8 cellular contexts compared by ENCODE assay signal in the genomic region with DNA sequence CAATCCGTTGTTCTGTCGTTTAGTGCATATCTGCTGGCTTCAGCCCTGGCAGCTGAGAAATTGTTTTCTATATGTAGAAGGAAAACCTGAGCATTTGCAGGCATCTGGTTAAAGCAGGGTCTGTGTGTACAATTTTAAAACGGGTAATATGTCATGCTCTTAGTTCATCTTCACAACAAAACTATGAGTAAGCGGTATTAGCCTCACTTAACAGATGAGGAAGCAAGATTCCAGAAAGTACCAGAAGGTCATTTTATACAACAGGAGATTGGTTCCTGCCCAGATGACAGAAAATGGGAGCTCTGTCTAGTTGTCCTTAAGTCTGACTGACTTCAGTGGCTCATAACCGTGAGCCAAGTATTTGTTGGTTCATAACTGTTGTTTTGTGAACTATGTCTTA. TPM values are rescaled to one million over a fixed set of nuclear protein-coding genes. Genes with fewer than 3 reads are reported as not detected.
DNase-seq lines count a peak whose midpoint lies in the region; ATAC-seq, FAIRE-seq and TF ChIP-seq lines count a peak whose summit lies in the region.

No MANE protein-coding gene starts in this region.

- peak overlapping the region; percentile 97 for H3K9ac ChIP-seq in keratinocyte (ENCODE audit: control insufficient read depth, extremely low read depth, insufficient read depth, low read length)

- no peaks in the 10 kb centered on the region for H4K20me1 ChIP-seq in keratinocyte (ENCODE audit: control insufficient read depth, extremely low read depth, insufficient read depth, low read length)

- peaks cover 31% of the 10 kb centered on the region for H3K4me1 Mint-ChIP-seq in activated T-cell treated with anti-CD3 and anti-CD28 coated beads, Interleukin-2, amount 50 U/mL, for 4 hours (ENCODE audit: low read depth)
- H3K4me1 Mint-ChIP-seq in activated naive CD8-positive, alpha-beta T cell treated with anti-CD3 and anti-CD28 coated beads for 36 hours = peaks cover 25% of the 10 kb centered on the region

- FAIRE-seq in keratinocyte (lab: Jason Lieb, UNC) = no peak

- peaks cover 3% of the 10 kb centered on the region for H3K9me1 ChIP-seq in keratinocyte (ENCODE audit: control insufficient read depth, extremely low read depth, insufficient read depth, low read length)

- H3K4me1 ChIP-seq in keratinocyte (ENCODE audit: control insufficient read depth, extremely low read depth, insufficient read depth, low read length) = peaks cover 17% of the 10 kb centered on the region
- peaks cover 16 to 27% of the 10 kb centered on the region in 2 donors for H3K4me1 ChIP-seq in thoracic aorta (ENCODE audit: control insufficient read depth in 1 of 2, low read depth in 2 of 2)

- peaks cover 55% of the 10 kb centered on the region for H3K79me2 ChIP-seq in keratinocyte (ENCODE audit: control insufficient read depth, insufficient read depth, low read length)

- H2AFZ ChIP-seq in keratinocyte (ENCODE audit: control insufficient read depth, low read length) = no peak overlapping the region

- H3K4me3 ChIP-seq in keratinocyte (ENCODE audit: control insufficient read depth in 2 of 3, extremely low read depth in 1 of 3, insufficient read depth in 2 of 3, low read depth in 1 of 3, low read length in 3 of 3) (peak overlapping the region; percentile 84 to 97 (median 94)), thoracic aorta (peak overlapping the region; percentile 95)

- dilution Hi-C loops in keratinocyte (cut with MboI; ENCODE audit: extremely low pct_ligation_motif_present, low sequenced_read_pairs) = no loop called here

- H3K36me3 ChIP-seq in keratinocyte (ENCODE audit: control insufficient read depth in 2 of 2, extremely low read depth in 1 of 2, insufficient read depth in 2 of 2, low read length in 2 of 2) = peaks cover 34 to 49% of the 10 kb centered on the region in 2 experiments
- H3K36me3 ChIP-seq in thoracic aorta = peaks cover 12% of the 10 kb centered on the region

- H3K9me3 Mint-ChIP-seq in activated T-cell treated with anti-CD3 and anti-CD28 coated beads, Interleukin-2, amount 50 U/mL, for 4 hours = no peaks in the 10 kb centered on the region
- no peaks in the 10 kb centered on the region for H3K9me3 Mint-ChIP-seq in activated naive CD8-positive, alpha-beta T cell treated with anti-CD3 and anti-CD28 coated beads for 36 hours

- no peak for DNase-seq in activated T-cell treated with anti-CD3 and anti-CD28 coated beads, Interleukin-2, amount 50 U/mL, for 4 hours
- DNase-seq in activated T-cell treated with anti-CD3 and anti-CD28 coated beads, Interleukin-2, amount 50 U/mL, for 1 hour = no peak
- no peak for DNase-seq in activated naive CD8-positive, alpha-beta T cell treated with anti-CD3 and anti-CD28 coated beads for 36 hours
- DNase-seq in keratinocyte (ENCODE audit: low read depth, low spot score) (no peak), thoracic aorta (ENCODE audit: low spot score) (no peak), mucosa of gallbladder (ENCODE audit: low spot score) (no peak), HUDEP-2 (lab: John Stamatoyannopoulos, UW; ENCODE audit: unreplicated experiment in 76 of 76) (no peak)
- DNase-seq in activated CD8-positive, alpha-beta memory T cell treated with anti-CD3 and anti-CD28 coated beads, Interleukin-2, amount 50 U/mL, for 4 hours = no peak

- peak overlapping the region; percentile 95 for H3K27ac ChIP-seq in keratinocyte (ENCODE audit: control insufficient read depth, insufficient read depth, low read length)
- peak overlapping the region; percentile 83 to 91 for H3K27ac ChIP-seq in thoracic aorta

- peak overlapping the region; percentile 96 for H3K4me2 ChIP-seq in keratinocyte (ENCODE audit: control insufficient read depth, extremely low read depth, insufficient read depth, low read depth, low read length)

- peak overlapping the region; percentile 94 for H3K27ac Mint-ChIP-seq in activated naive CD8-positive, alpha-beta T cell treated with anti-CD3 and anti-CD28 coated beads for 36 hours

- H3K36me3 Mint-ChIP-seq in activated T-cell treated with anti-CD3 and anti-CD28 coated beads, Interleukin-2, amount 50 U/mL, for 4 hours (ENCODE audit: insufficient read depth) = peaks cover 20% of the 10 kb centered on the region
- H3K36me3 Mint-ChIP-seq in activated naive CD8-positive, alpha-beta T cell treated with anti-CD3 and anti-CD28 coated beads for 36 hours = peaks cover 30% of the 10 kb centered on the region

- H3K27me3 Mint-ChIP-seq in activated T-cell treated with anti-CD3 and anti-CD28 coated beads, Interleukin-2, amount 50 U/mL, for 4 hours (ENCODE audit: low read depth) = no peaks in the 10 kb centered on the region
- H3K27me3 Mint-ChIP-seq in activated naive CD8-positive, alpha-beta T cell treated with anti-CD3 and anti-CD28 coated beads for 36 hours = no peaks in the 10 kb centered on the region

- H3K27me3 ChIP-seq in keratinocyte (ENCODE audit: control insufficient read depth, extremely low read depth, insufficient read depth, low read length) = no peaks in the 10 kb centered on the region
- no peaks in the 10 kb centered on the region for H3K27me3 ChIP-seq in thoracic aorta (replicated peaks; ENCODE audit: insufficient read depth)

- no peaks in the 10 kb centered on the region for H3K9me3 ChIP-seq in keratinocyte (ENCODE audit: control insufficient read depth, low read depth, low read length)
- H3K9me3 ChIP-seq in thoracic aorta = no peaks in the 10 kb centered on the region

- H3K4me3 Mint-ChIP-seq in activated T-cell treated with anti-CD3 and anti-CD28 coated beads, Interleukin-2, amount 50 U/mL, for 4 hours = peak overlapping the region; percentile 86
- H3K4me3 Mint-ChIP-seq in activated naive CD8-positive, alpha-beta T cell treated with anti-CD3 and anti-CD28 coated beads for 36 hours = peak overlapping the region; percentile 92

- ATAC-seq in activated T-cell treated with anti-CD3 and anti-CD28 coated beads, Interleukin-2, amount 50 U/mL, for 4 hours = no peak
- no peak for ATAC-seq in thoracic aorta (ENCODE audit: insufficient number of reproducible peaks, low FRiP score, low read depth)

- TF ChIP-seq CTCF in keratinocyte (optimal IDR thresholded peaks at IDR 0.05 in 1 of 3, IDR thresholded peaks at IDR 0.05 in 1 of 3, conservative IDR thresholded peaks at IDR 0.05 in 1 of 3; ENCODE audit: extremely low read depth in 1 of 3, insufficient read depth in 2 of 3, low read length in 3 of 3) (no peak), thoracic aorta (IDR thresholded peaks at IDR 0.05) (no peak)

RNA-seq across cellular contexts. Expression of a gene that starts 1.1 kb away (rescaled TPM):
- 10 to 100 TPM; 45.4 to 48.5 (median 48.1) TPM for total RNA-seq in activated T-cell treated with anti-CD3 and anti-CD28 coated beads, Interleukin-2, amount 50 U/mL, for 4 hours
- total RNA-seq in activated naive CD8-positive, alpha-beta T cell treated with anti-CD3 and anti-CD28 coated beads for 36 hours = 10 to 100 TPM; 40.3 to 44.3 TPM
- polyA plus RNA-seq in keratinocyte = 32.9 to 39.7 TPM (median 34.1 TPM) in 3 replicates
- polyA plus RNA-seq in keratinocyte (2011; ENCODE audit: low read depth) = 7.2 TPM
- polyA plus RNA-seq in keratinocyte (2011; cell fraction: cytosol; rRNA removed) = 33.6 and 43.6 TPM in 2 replicates
- polyA plus RNA-seq in keratinocyte (2011; cell fraction: nucleus; rRNA removed) = 31.7 and 35.2 TPM in 2 replicates
- 23.8 and 32.7 TPM in 2 replicates for polyA plus RNA-seq in keratinocyte (2012; ENCODE audit: low replicate concordance)
- 29.9 to 65.8 TPM (median 33.2 TPM) in 3 replicates for polyA minus RNA-seq in keratinocyte
- 25.3 TPM for polyA minus RNA-seq in keratinocyte (2011; cell fraction: cytosol; rRNA and poly(A)+ RNA removed)
- polyA minus RNA-seq in keratinocyte (2011; cell fraction: nucleus; rRNA and poly(A)+ RNA removed) = 21.1 and 34.7 TPM in 2 replicates
- total RNA-seq in thoracic aorta = 10 to 100 TPM; 47.7 to 49.9 TPM
- total RNA-seq in mucosa of gallbladder = 53.9 TPM

RNA-seq across cellular contexts. Expression of a gene that starts 1.3 kb away (rescaled TPM):
- 10 to 100 TPM; 55.4 to 59.6 (median 56.5) TPM for total RNA-seq in activated T-cell treated with anti-CD3 and anti-CD28 coated beads, Interleukin-2, amount 50 U/mL, for 4 hours
- 10 to 100 TPM; 44.2 to 47.1 TPM for total RNA-seq in activated naive CD8-positive, alpha-beta T cell treated with anti-CD3 and anti-CD28 coated beads for 36 hours
- 65.2 to 89.3 TPM (median 66.3 TPM) in 3 replicates for polyA plus RNA-seq in keratinocyte
- polyA plus RNA-seq in keratinocyte (2011; ENCODE audit: low read depth) = 65.2 TPM
- polyA plus RNA-seq in keratinocyte (2011; cell fraction: cytosol; rRNA removed) = 49.1 and 58.3 TPM in 2 replicates
- 150 and 166 TPM in 2 replicates for polyA plus RNA-seq in keratinocyte (2011; cell fraction: nucleus; rRNA removed)
- 44.1 and 45.3 TPM in 2 replicates for polyA plus RNA-seq in keratinocyte (2012; ENCODE audit: low replicate concordance)
- polyA minus RNA-seq in keratinocyte = 42.7 to 50.8 TPM (median 48.8 TPM) in 3 replicates
- polyA minus RNA-seq in keratinocyte (2011; cell fraction: cytosol; rRNA and poly(A)+ RNA removed) = 38.6 TPM
- 26.8 and 30.3 TPM in 2 replicates for polyA minus RNA-seq in keratinocyte (2011; cell fraction: nucleus; rRNA and poly(A)+ RNA removed)
- total RNA-seq in thoracic aorta (10 to 100 TPM; 52.1 to 62.8 TPM), mucosa of gallbladder (52.5 TPM)

RNA-seq across cellular contexts. Expression of a gene that starts 8.7 kb away (rescaled TPM):
- 1 to 10 TPM; 3.2 to 4.3 (median 3.6) TPM for total RNA-seq in activated T-cell treated with anti-CD3 and anti-CD28 coated beads, Interleukin-2, amount 50 U/mL, for 4 hours
- total RNA-seq in activated naive CD8-positive, alpha-beta T cell treated with anti-CD3 and anti-CD28 coated beads for 36 hours = 1 to 10 TPM; 3.4 to 3.6 TPM
- 9.7 to 12.6 TPM (median 10.3 TPM) in 3 replicates for polyA plus RNA-seq in keratinocyte
- 6.2 TPM for polyA plus RNA-seq in keratinocyte (2011; ENCODE audit: low read depth)
- 2.6 and 4.7 TPM in 2 replicates for polyA plus RNA-seq in keratinocyte (2011; cell fraction: cytosol; rRNA removed)
- polyA plus RNA-seq in keratinocyte (2011; cell fraction: nucleus; rRNA removed) = 41.9 and 48.6 TPM in 2 replicates
- 9.7 and 10.4 TPM in 2 replicates for polyA plus RNA-seq in keratinocyte (2012; ENCODE audit: low replicate concordance)
- 9.5 to 14.6 TPM (median 10.5 TPM) in 3 replicates for polyA minus RNA-seq in keratinocyte
- 19.6 TPM for polyA minus RNA-seq in keratinocyte (2011; cell fraction: cytosol; rRNA and poly(A)+ RNA removed)
- polyA minus RNA-seq in keratinocyte (2011; cell fraction: nucleus; rRNA and poly(A)+ RNA removed) = 21.0 and 21.7 TPM in 2 replicates
- total RNA-seq in thoracic aorta (10 to 100 TPM; 40.3 to 40.4 TPM), mucosa of gallbladder (43.0 TPM)

RNA-seq across cellular contexts. Expression of a gene that starts 14.6 kb away (rescaled TPM):
- 1 to 10 TPM; 6.0 to 6.7 (median 6.1) TPM for total RNA-seq in activated T-cell treated with anti-CD3 and anti-CD28 coated beads, Interleukin-2, amount 50 U/mL, for 4 hours
- 10 to 100 TPM; 11.6 to 11.7 TPM for total RNA-seq in activated naive CD8-positive, alpha-beta T cell treated with anti-CD3 and anti-CD28 coated beads for 36 hours
- 2.1 to 3.5 TPM (median 2.9 TPM) in 3 replicates for polyA plus RNA-seq in keratinocyte
- polyA plus RNA-seq in keratinocyte (2011; ENCODE audit: low read depth) = 3.3 TPM
- 0.49 and 0.83 TPM in 2 replicates for polyA plus RNA-seq in keratinocyte (2011; cell fraction: cytosol; rRNA removed)
- polyA plus RNA-seq in keratinocyte (2011; cell fraction: nucleus; rRNA removed) = 20.8 and 25.3 TPM in 2 replicates
- polyA plus RNA-seq in keratinocyte (2012; ENCODE audit: low replicate concordance) = 1.8 and 5.7 TPM in 2 replicates
- polyA minus RNA-seq in keratinocyte = 7.8 to 22.1 TPM (median 17.1 TPM) in 3 replicates
- polyA minus RNA-seq in keratinocyte (2011; cell fraction: cytosol; rRNA and poly(A)+ RNA removed) = 1.7 TPM
- 17.3 and 30.0 TPM in 2 replicates for polyA minus RNA-seq in keratinocyte (2011; cell fraction: nucleus; rRNA and poly(A)+ RNA removed)
- total RNA-seq in thoracic aorta (10 to 100 TPM; 23.9 to 26.5 TPM), mucosa of gallbladder (8.8 TPM)

RNA-seq across cellular contexts. Expression of a gene that starts 41.6 kb away (rescaled TPM):
- 1 to 10 TPM in 1 of 3 donors, under 1 TPM in 2; 0.71 to 2.0 (median 0.96) TPM for total RNA-seq in activated T-cell treated with anti-CD3 and anti-CD28 coated beads, Interleukin-2, amount 50 U/mL, for 4 hours
- total RNA-seq in activated naive CD8-positive, alpha-beta T cell treated with anti-CD3 and anti-CD28 coated beads for 36 hours = not detected
- polyA plus RNA-seq in keratinocyte = 0.35 to 1.5 TPM (median 0.76 TPM) in 3 replicates
- polyA plus RNA-seq in keratinocyte (2011; ENCODE audit: low read depth) = 0.26 TPM
- polyA plus RNA-seq in keratinocyte (2011; cell fraction: cytosol; rRNA removed) = 0.08 and 0.13 TPM in 2 replicates
- polyA plus RNA-seq in keratinocyte (2011; cell fraction: nucleus; rRNA removed) = 7.6 and 11.3 TPM in 2 replicates
- 0.10 and 1.4 TPM in 2 replicates for polyA plus RNA-seq in keratinocyte (2012; ENCODE audit: low replicate concordance)
- 2.3 to 2.8 TPM in 2 of 3 replicates, not detected in the other for polyA minus RNA-seq in keratinocyte
- not detected for polyA minus RNA-seq in keratinocyte (2011; cell fraction: cytosol; rRNA and poly(A)+ RNA removed)
- 3.0 and 9.7 TPM in 2 replicates for polyA minus RNA-seq in keratinocyte (2011; cell fraction: nucleus; rRNA and poly(A)+ RNA removed)
- 1 to 10 TPM in 1 of 2 donors, under 1 TPM in 1; 0.54 to 2.9 TPM for total RNA-seq in thoracic aorta
- 5.2 TPM for total RNA-seq in mucosa of gallbladder
